21 cellular contexts compared by ENCODE assay signal in genomic region chr10:31023558-31023957, GRCh38.
"Had no signal": no experiment of that assay in that cellular context is flagged by ENCODE, and none has a peak within 500 bp of the region (broad histone marks: within the 10 kb centered on the region; RNA-seq: fewer than 3 reads in every experiment).

No MANE protein-coding gene starts in this region.

- H3K4me1 ChIP-seq: SJSA1 had no signal

- H3K9me3 ChIP-seq: SJSA1 had no signal

- H3K4me3 ChIP-seq: SJSA1, SK-N-MC had no signal

- FAIRE-seq: RCC 7860 had no signal

- DNase-seq: KBM-7, MV-4-11, NCI-H1048, NCI-H1105, NCI-H1417, NCI-H1436 treated with DMSO at 0.1 percent for 48 hours, NCI-H1694, NCI-H1930, NCI-H2081, NCI-H2107, NCI-H2227 treated with DMSO at 0.1 percent for 48 hours, NCI-H510A, NCI-H524 treated with DMSO at 0.1 percent for 48 hours, NCI-H69, NCI-H774, Right ventricle myocardium superior, RPMI8226, SIG-M5 had no signal

- H3K36me3 ChIP-seq: SJSA1 had no signal

- H3K27ac ChIP-seq: SJSA1, SK-N-MC had no signal

- H3K27me3 ChIP-seq: SJSA1 had no signal
